ENCODE assay signal across 10 cellular contexts in genomic region chrX:118730500-118731247, GRCh38. TPM values are rescaled to one million over a fixed set of nuclear protein-coding genes. Genes with fewer than 3 reads are reported as not detected.
A peak's percentile ranks its signal among the peaks of the same experiment; 100 is the strongest.
DNase-seq lines count a peak whose midpoint lies in the region; ATAC-seq and TF ChIP-seq lines count a peak whose summit lies in the region.
"Had no signal": no experiment of that assay in that cellular context is flagged by ENCODE, and none has a peak within 500 bp of the region (broad histone marks: within the 10 kb centered on the region; RNA-seq: fewer than 3 reads in every experiment).

No MANE protein-coding gene starts in this region.

- H3K27me3 Mint-ChIP-seq in mesothelial cell of epicardium (ENCODE audit: low read depth): no peaks in the 10 kb centered on the region

- no peak for TF ChIP-seq POLR2A in gastrocnemius medialis (IDR thresholded peaks at IDR 0.05)

- peaks cover 3% of the 10 kb centered on the region for H3K36me3 Mint-ChIP-seq in mesothelial cell of epicardium

- peaks cover 33% of the 10 kb centered on the region for H3K9me3 Mint-ChIP-seq in mesothelial cell of epicardium

- in situ Hi-C loops in gastrocnemius medialis (cut with MboI; ENCODE audit: low sequenced_read_pairs in 4 of 4): no loop called here

- peaks cover 13% of the 10 kb centered on the region for H3K4me1 Mint-ChIP-seq in mesothelial cell of epicardium

- H3K9me3 ChIP-seq in RWPE2 (ENCODE audit: severe bottlenecking) (no peaks in the 10 kb centered on the region), gastrocnemius medialis (no peaks in the 10 kb centered on the region)

- TF ChIP-seq CTCF in RWPE2 (IDR thresholded peaks at IDR 0.05; ENCODE audit: poor library complexity, severe bottlenecking) (no peak), fibroblast of mammary gland (conservative IDR thresholded peaks at IDR 0.05; ENCODE audit: control insufficient read depth, insufficient read depth, low read depth, low read length) (no peak), gastrocnemius medialis (IDR thresholded peaks at IDR 0.05 in 4 of 5, conservative IDR thresholded peaks at IDR 0.05 in 1 of 5) (no peak), mesothelial cell of epicardium (IDR thresholded peaks at IDR 0.05; ENCODE audit: unreplicated experiment) (no peak)

- intact Hi-C loops in gastrocnemius medialis (cut with DNase I; ENCODE audit: low total_unique reads): no loop called here

- H3K4me1 ChIP-seq in RWPE2 (ENCODE audit: insufficient read depth, poor library complexity, severe bottlenecking) (no peaks in the 10 kb centered on the region), gastrocnemius medialis (peaks cover 0 to 15% of the 10 kb centered on the region in 2 donors)

- H3K27ac Mint-ChIP-seq in mesothelial cell of epicardium: no peak overlapping the region

- peak; percentile 23 for DNase-seq in Daoy (ENCODE audit: low read depth)
- no peak for DNase-seq in RWPE2 (ENCODE audit: low spot score)
- peak; percentile 93 for DNase-seq in fibroblast of mammary gland (ENCODE audit: low read depth)
- DNase-seq in gastrocnemius medialis: no peak
- DNase-seq in midbrain (lab: John Stamatoyannopoulos, UW): no peak
- DNase-seq in mesothelial cell of epicardium (ENCODE audit: low spot score in 2 of 2, unreplicated experiment in 2 of 2): no peak
- no peak for DNase-seq in NCI-H524 treated with DMSO at 0.1 percent for 48 hours (lab: John Stamatoyannopoulos, UW)
- DNase-seq: activated gamma-delta T cell treated with Interleukin-2 at 50 U/mL for 16 hours; NK-92 treated with Interleukin-12 subunit alpha and Interleukin-12 subunit beta, amount 100 ng/mL, for 24 hours had no signal

- H3K36me3 ChIP-seq in RWPE2 (ENCODE audit: low read depth) (no peaks in the 10 kb centered on the region), gastrocnemius medialis (no peaks in the 10 kb centered on the region)

- H3K4me3 Mint-ChIP-seq in mesothelial cell of epicardium: no peak overlapping the region

- ATAC-seq in RWPE2 (ENCODE audit: low read depth) (peak; percentile 50), gastrocnemius medialis (no peak), GM18511 (IDR thresholded peaks at IDR 0.05; ENCODE audit: unreplicated experiment) (no peak)

- peak overlapping the region; percentile 7 for H3K27ac ChIP-seq in RWPE2 (ENCODE audit: poor library complexity, severe bottlenecking)
- peak overlapping the region in 3 of 4 donors; percentile 85 to 95 (median 91) for H3K27ac ChIP-seq in gastrocnemius medialis

- H3K4me3 ChIP-seq in RWPE2 (ENCODE audit: severe bottlenecking): no peak overlapping the region
- H3K4me3 ChIP-seq in fibroblast of mammary gland (ENCODE audit: control insufficient read depth, low read depth, low read length): no peak overlapping the region
- H3K4me3 ChIP-seq in gastrocnemius medialis: peak overlapping the region in 1 of 4 donors; percentile 2

- H3K27me3 ChIP-seq in RWPE2 (ENCODE audit: insufficient read depth, poor library complexity, severe bottlenecking) (no peaks in the 10 kb centered on the region), gastrocnemius medialis (no peaks in the 10 kb centered on the region)

RNA-seq across cellular contexts. Expression of gene IL13RA1, which starts 3.3 kb away (rescaled TPM):
- total RNA-seq in Daoy (2014; rRNA removed; shearing (Covaris generic)): 14.7 and 21.7 TPM in 2 replicates
- total RNA-seq in gastrocnemius medialis (10 to 100 TPM; 20.8 to 25.0 (median 22.9) TPM), mesothelial cell of epicardium (24.3 to 24.7 TPM (median 24.5 TPM) in 3 replicates)

Comparison
In these comparisons a context has a peak if more than half of its experiments do, and no peak if none do; other contexts are left out.
1. DNase-seq: peak in Daoy (single experiment) and fibroblast of mammary gland (single experiment); none in RWPE2 (single experiment), gastrocnemius medialis (0 of 2), midbrain (single experiment), mesothelial cell of epicardium (0 of 2) and NCI-H524 treated with DMSO at 0.1 percent for 48 hours (single experiment).